1 cellular context compared by ENCODE assay signal in the genomic region with DNA sequence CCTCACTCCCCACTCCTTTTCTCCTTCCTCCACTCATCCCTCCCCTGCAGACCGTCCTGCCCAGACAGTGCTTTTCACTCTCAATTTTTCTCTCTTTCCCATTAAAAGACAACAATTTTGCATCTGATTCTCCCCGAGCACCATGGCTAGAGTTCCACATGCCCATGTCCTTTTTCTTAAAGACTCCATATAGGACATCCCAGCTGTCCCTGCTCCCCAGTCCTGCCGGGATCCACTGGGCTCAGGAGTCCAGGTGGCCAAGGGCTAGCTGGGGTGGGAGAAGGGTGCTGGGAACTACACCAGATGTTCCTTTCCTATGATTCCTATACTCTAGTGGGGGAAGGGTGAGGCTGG.
TF ChIP-seq lines count a peak whose summit lies in the region.

No MANE protein-coding gene starts in this region.

TF ChIP-seq in HepG2, 621 proteins besides CTCF, POLR2A, EP300 and RAD21:
- no peak for TF ChIP-seq ZNF275 (CRISPR knock-in tag; IDR thresholded peaks at IDR 0.05; ENCODE audit: borderline replicate concordance)
- no peak for TF ChIP-seq ZNF124 (CRISPR knock-in tag; IDR thresholded peaks at IDR 0.05)
- TF ChIP-seq KDM2A (CRISPR knock-in tag; IDR thresholded peaks at IDR 0.05; ENCODE audit: borderline replicate concordance, low read depth) = no peak
- TF ChIP-seq ZNF768 (CRISPR knock-in tag; IDR thresholded peaks at IDR 0.05) = no peak
- no peak for TF ChIP-seq FIP1L1 (IDR thresholded peaks at IDR 0.05; ENCODE audit: borderline replicate concordance, insufficient read depth, low read depth, low read length)
- TF ChIP-seq ZNF333 (CRISPR knock-in tag; IDR thresholded peaks at IDR 0.05; ENCODE audit: borderline replicate concordance) = no peak
- no peak for TF ChIP-seq MEIS1 (CRISPR knock-in tag; IDR thresholded peaks at IDR 0.05; ENCODE audit: borderline replicate concordance)
